ENCODE assay signal across 2 cellular contexts in the genomic region with DNA sequence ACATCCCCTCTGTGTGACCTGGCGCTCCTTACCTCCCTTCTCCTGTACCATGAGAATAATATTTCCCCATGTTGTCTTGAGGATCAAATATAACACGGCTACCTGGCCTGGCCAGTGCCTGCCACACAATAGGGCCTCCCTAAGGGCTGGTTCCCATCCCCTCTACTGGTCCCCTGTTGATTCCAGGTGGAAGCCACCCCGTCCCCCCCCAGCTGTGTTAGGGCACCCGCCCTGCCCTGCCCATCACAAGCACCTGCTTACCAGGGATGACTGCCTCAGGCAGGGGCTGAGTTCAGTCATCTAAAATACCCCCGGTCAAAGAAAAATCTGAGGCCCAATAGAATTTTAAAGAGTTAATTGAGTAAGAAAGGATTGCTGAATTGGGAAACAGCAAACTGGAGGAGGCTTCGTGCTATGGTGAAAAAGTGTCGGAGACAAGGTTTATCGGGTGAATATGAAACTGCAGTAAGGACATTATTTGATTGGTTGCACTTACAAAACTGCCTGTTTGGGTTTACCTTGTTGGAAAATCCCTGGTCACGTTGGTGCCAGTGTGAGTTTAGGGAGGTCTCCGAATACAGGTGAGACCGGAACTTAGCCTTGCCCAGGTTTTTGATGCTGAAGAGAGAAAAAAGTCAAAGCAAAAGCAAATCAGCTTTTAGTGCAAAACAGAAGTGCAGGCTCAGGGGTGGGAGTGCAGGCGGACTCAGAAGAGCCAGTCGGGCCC.
TF ChIP-seq lines count a peak whose summit lies in the region.

No MANE protein-coding gene starts in this region.

TF ChIP-seq in GM23338, 12 proteins besides CTCF, POLR2A, EP300 and RAD21 (continues in another document):
- TF ChIP-seq EZH2 (IDR thresholded peaks at IDR 0.05; ENCODE audit: low read depth, unreplicated experiment), result no peak
- TF ChIP-seq EZH2phosphoT487 (IDR thresholded peaks at IDR 0.05; ENCODE audit: unreplicated experiment), result no peak
- TF ChIP-seq ZNF114 (CRISPR knock-in tag; IDR thresholded peaks at IDR 0.05), result no peak
- no peak for TF ChIP-seq POLR2AphosphoS5 (IDR thresholded peaks at IDR 0.05; ENCODE audit: low read depth)
- TF ChIP-seq ZNF331 (CRISPR knock-in tag; IDR thresholded peaks at IDR 0.05; ENCODE audit: low read depth), result no peak
- TF ChIP-seq, protein P1, sequence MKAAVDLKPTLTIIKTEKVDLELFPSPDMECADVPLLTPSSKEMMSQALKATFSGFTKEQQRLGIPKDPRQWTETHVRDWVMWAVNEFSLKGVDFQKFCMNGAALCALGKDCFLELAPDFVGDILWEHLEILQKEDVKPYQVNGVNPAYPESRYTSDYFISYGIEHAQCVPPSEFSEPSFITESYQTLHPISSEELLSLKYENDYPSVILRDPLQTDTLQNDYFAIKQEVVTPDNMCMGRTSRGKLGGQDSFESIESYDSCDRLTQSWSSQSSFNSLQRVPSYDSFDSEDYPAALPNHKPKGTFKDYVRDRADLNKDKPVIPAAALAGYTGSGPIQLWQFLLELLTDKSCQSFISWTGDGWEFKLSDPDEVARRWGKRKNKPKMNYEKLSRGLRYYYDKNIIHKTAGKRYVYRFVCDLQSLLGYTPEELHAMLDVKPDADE (IDR thresholded peaks at IDR 0.05), result no peak
- no peak for TF ChIP-seq ZNF462 (CRISPR knock-in tag; IDR thresholded peaks at IDR 0.05)
- TF ChIP-seq, protein P2, sequence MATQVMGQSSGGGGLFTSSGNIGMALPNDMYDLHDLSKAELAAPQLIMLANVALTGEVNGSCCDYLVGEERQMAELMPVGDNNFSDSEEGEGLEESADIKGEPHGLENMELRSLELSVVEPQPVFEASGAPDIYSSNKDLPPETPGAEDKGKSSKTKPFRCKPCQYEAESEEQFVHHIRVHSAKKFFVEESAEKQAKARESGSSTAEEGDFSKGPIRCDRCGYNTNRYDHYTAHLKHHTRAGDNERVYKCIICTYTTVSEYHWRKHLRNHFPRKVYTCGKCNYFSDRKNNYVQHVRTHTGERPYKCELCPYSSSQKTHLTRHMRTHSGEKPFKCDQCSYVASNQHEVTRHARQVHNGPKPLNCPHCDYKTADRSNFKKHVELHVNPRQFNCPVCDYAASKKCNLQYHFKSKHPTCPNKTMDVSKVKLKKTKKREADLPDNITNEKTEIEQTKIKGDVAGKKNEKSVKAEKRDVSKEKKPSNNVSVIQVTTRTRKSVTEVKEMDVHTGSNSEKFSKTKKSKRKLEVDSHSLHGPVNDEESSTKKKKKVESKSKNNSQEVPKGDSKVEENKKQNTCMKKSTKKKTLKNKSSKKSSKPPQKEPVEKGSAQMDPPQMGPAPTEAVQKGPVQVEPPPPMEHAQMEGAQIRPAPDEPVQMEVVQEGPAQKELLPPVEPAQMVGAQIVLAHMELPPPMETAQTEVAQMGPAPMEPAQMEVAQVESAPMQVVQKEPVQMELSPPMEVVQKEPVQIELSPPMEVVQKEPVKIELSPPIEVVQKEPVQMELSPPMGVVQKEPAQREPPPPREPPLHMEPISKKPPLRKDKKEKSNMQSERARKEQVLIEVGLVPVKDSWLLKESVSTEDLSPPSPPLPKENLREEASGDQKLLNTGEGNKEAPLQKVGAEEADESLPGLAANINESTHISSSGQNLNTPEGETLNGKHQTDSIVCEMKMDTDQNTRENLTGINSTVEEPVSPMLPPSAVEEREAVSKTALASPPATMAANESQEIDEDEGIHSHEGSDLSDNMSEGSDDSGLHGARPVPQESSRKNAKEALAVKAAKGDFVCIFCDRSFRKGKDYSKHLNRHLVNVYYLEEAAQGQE (IDR thresholded peaks at IDR 0.05; ENCODE audit: unreplicated experiment), result no peak

TF ChIP-seq in SK-N-SH, 30 proteins besides CTCF, POLR2A, EP300 and RAD21:
- TF ChIP-seq GABPA (IDR thresholded peaks at IDR 0.05; ENCODE audit: low read depth) (no peak), FOSL2 (IDR thresholded peaks at IDR 0.05; ENCODE audit: borderline replicate concordance, low read depth) (no peak), EZH2phosphoT487 (IDR thresholded peaks at IDR 0.05; ENCODE audit: borderline replicate concordance, low read depth) (no peak), JUND (IDR thresholded peaks at IDR 0.05) (no peak), RCOR1 (IDR thresholded peaks at IDR 0.05; ENCODE audit: low read length) (no peak), MXI1 (IDR thresholded peaks at IDR 0.05; ENCODE audit: low read depth, low read length) (no peak), TAF1 (IDR thresholded peaks at IDR 0.05; ENCODE audit: borderline replicate concordance, low read depth, low read length) (no peak), MAX (IDR thresholded peaks at IDR 0.05; ENCODE audit: low read depth) (no peak), NFIC (IDR thresholded peaks at IDR 0.05; ENCODE audit: borderline replicate concordance) (no peak), MEF2A (IDR thresholded peaks at IDR 0.05; ENCODE audit: borderline replicate concordance, low read depth) (no peak), IRF3 (IDR thresholded peaks at IDR 0.05; ENCODE audit: low read depth, low read length) (no peak), RXRA (IDR thresholded peaks at IDR 0.05; ENCODE audit: borderline replicate concordance, low read depth) (no peak), ZBTB33 (IDR thresholded peaks at IDR 0.05; ENCODE audit: borderline replicate concordance, low read depth) (no peak), FOXM1 (IDR thresholded peaks at IDR 0.05; ENCODE audit: low read depth) (no peak), GATA2 (CRISPR knock-in tag; IDR thresholded peaks at IDR 0.05) (no peak), NRF1 (IDR thresholded peaks at IDR 0.05; ENCODE audit: low read depth, low read length) (no peak)
- TF ChIP-seq, protein P3, sequence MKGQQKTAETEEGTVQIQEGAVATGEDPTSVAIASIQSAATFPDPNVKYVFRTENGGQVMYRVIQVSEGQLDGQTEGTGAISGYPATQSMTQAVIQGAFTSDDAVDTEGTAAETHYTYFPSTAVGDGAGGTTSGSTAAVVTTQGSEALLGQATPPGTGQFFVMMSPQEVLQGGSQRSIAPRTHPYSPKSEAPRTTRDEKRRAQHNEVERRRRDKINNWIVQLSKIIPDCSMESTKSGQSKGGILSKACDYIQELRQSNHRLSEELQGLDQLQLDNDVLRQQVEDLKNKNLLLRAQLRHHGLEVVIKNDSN (IDR thresholded peaks at IDR 0.05; ENCODE audit: borderline replicate concordance, low read depth), result no peak
